Comparison of ENCODE assay signal across 30 cellular contexts in the genomic region with DNA sequence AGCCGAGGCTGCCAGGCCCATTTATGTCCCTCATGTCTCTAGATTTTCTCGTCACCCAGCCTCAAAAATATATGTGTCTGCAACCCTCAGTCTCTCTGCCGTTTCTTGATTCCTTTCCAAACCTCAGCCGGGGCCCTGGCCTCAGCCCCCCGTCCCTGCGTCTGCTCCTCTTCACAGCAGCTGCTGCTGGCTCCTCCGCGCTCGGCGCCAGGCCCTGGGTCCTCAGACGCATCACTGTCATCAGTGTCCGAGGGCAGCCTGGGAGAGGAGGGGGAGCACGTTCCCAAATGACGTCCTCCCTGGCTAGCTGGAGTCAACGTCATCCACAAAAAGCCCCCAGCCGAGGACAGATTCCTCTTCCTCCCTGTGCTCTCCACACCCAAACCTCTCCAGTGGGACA.
"Had no signal": no experiment of that assay in that cellular context is flagged by ENCODE, and none has a peak within 500 bp of the region (broad histone marks: within the 10 kb centered on the region; RNA-seq: fewer than 3 reads in every experiment).

No MANE protein-coding gene starts in this region.

- H3K9me3 ChIP-seq: ascending aorta, body of pancreas, Peyer's patch had no signal

- DNase-seq: activated CD4-positive, alpha-beta memory T cell treated with anti-CD3 and anti-CD28 coated beads for 36 hours; activated CD4-positive, alpha-beta T cell treated with anti-CD3 and anti-CD28 coated beads, Interleukin-2, amount 10 ng/mL, durations not matched to agents 24 days and 14 days; activated CD4-positive, CD25-positive, alpha-beta regulatory T cell treated with anti-CD3 and anti-CD28 coated beads, Interleukin-2, amount 50 U/mL, for 72 hours; activated CD8-positive, alpha-beta memory T cell treated with anti-CD3 and anti-CD28 coated beads for 24 hours; activated gamma-delta T cell treated with Interleukin-2 at 50 U/mL for 16 hours; activated naive CD4-positive, alpha-beta T cell treated with anti-CD3 and anti-CD28 coated beads, Interleukin-2, amount 10 ng/mL, durations not matched to agents 7 days and 5 days; activated naive CD8-positive, alpha-beta T cell treated with anti-CD3 and anti-CD28 coated beads, Interleukin-2, amount 50 U/mL, for 24 hours; amniotic stem cell; body of pancreas; Kasumi-1; KBM-7; NCI-H1105 treated with DMSO at 0.1 percent for 48 hours; NCI-H1436 treated with DMSO at 0.1 percent for 48 hours; NCI-H187; NCI-H2081; NCI-H510A treated with DMSO at 0.1 percent for 48 hours; NCI-H69; NK-92 treated with Interleukin-12 subunit alpha and Interleukin-12 subunit beta, amount 100 ng/mL, for 24 hours; Peyer's patch; SHP77; SW 1271; T-helper 9 cell had no signal

- H3K9me3 Mint-ChIP-seq: activated CD4-positive, alpha-beta memory T cell treated with anti-CD3 and anti-CD28 coated beads for 36 hours; activated CD4-positive, alpha-beta T cell treated with anti-CD3 and anti-CD28 coated beads, Interleukin-2, amount 10 ng/mL, durations not matched to agents 24 days and 14 days; activated naive CD4-positive, alpha-beta T cell treated with anti-CD3 and anti-CD28 coated beads, Interleukin-2, amount 10 ng/mL, durations not matched to agents 7 days and 5 days; activated naive CD8-positive, alpha-beta T cell treated with anti-CD3 and anti-CD28 coated beads, Interleukin-2, amount 50 U/mL, for 24 hours; activated T-cell treated with anti-CD3 and anti-CD28 coated beads, Interleukin-2, amount 50 U/mL, for 72 hours; activated T-helper 2 cell treated with anti-CD3 and anti-CD28 coated beads, Interferon-gamma antibody, Interleukin-2, Interleukin-4, amounts not matched to agents 10 μg/mL and 5 μg/mL and 100 μg/mL, durations not matched to agents 14 hours and 24 hours and 36 hours; central memory CD8-positive, alpha-beta T cell; T-helper 1 cell treated with Interleukin-12 subunit alpha and Interleukin-12 subunit beta and Interleukin-4 antibody, amounts not matched to agents 30 μg/mL and 1 μg/mL, for 36 hours; WTC11 had no signal

- ATAC-seq: activated naive CD8-positive, alpha-beta T cell treated with anti-CD3 and anti-CD28 coated beads, Interleukin-2, amount 50 U/mL, for 24 hours; activated T-cell treated with anti-CD3 and anti-CD28 coated beads, Interleukin-2, amount 50 U/mL, for 72 hours; body of pancreas; SK-N-SH treated with all-trans-retinoic acid at 6 μM for 48 hours; WTC11 had no signal

- H3K27me3 Mint-ChIP-seq: activated CD4-positive, alpha-beta memory T cell treated with anti-CD3 and anti-CD28 coated beads for 36 hours; activated CD4-positive, alpha-beta T cell treated with anti-CD3 and anti-CD28 coated beads, Interleukin-2, amount 10 ng/mL, durations not matched to agents 24 days and 14 days; activated naive CD4-positive, alpha-beta T cell treated with anti-CD3 and anti-CD28 coated beads, Interleukin-2, amount 10 ng/mL, durations not matched to agents 7 days and 5 days; activated naive CD8-positive, alpha-beta T cell treated with anti-CD3 and anti-CD28 coated beads, Interleukin-2, amount 50 U/mL, for 24 hours; central memory CD8-positive, alpha-beta T cell had no signal

- H3K27me3 ChIP-seq: ascending aorta, body of pancreas, Peyer's patch, SJSA1 had no signal

- H3K36me3 Mint-ChIP-seq: WTC11 had no signal

- H3K4me3 ChIP-seq: ascending aorta, body of pancreas, Peyer's patch, SJSA1 had no signal

- H3K4me3 Mint-ChIP-seq: T-helper 1 cell treated with Interleukin-12 subunit alpha and Interleukin-12 subunit beta and Interleukin-4 antibody, amounts not matched to agents 30 μg/mL and 1 μg/mL, for 36 hours had no signal

- H3K27ac Mint-ChIP-seq: activated CD4-positive, alpha-beta memory T cell treated with anti-CD3 and anti-CD28 coated beads for 36 hours; activated T-cell treated with anti-CD3 and anti-CD28 coated beads, Interleukin-2, amount 50 U/mL, for 72 hours; activated T-helper 2 cell treated with anti-CD3 and anti-CD28 coated beads, Interferon-gamma antibody, Interleukin-2, Interleukin-4, amounts not matched to agents 10 μg/mL and 5 μg/mL and 100 μg/mL, durations not matched to agents 14 hours and 24 hours and 36 hours; T-helper 1 cell treated with Interleukin-12 subunit alpha and Interleukin-12 subunit beta and Interleukin-4 antibody, amounts not matched to agents 30 μg/mL and 1 μg/mL, for 36 hours; WTC11 had no signal

- H3K27ac ChIP-seq: ascending aorta, body of pancreas, Peyer's patch, SJSA1 had no signal
